Comparison of ENCODE assay signal across 7 cellular contexts in genomic region chr6:2909051-2909606, GRCh38. TPM values are rescaled to one million over a fixed set of nuclear protein-coding genes. Genes with fewer than 3 reads are reported as not detected.
DNase-seq lines count a peak whose midpoint lies in the region; TF ChIP-seq lines count a peak whose summit lies in the region.
"Not testable (repeated sequence)": the region's sequence is repeated elsewhere in the genome, so short reads cannot be mapped to it uniquely, and the experiment has no call there.

No MANE protein-coding gene starts in this region.

- H4K91ac ChIP-seq in trophoblast cell (ENCODE audit: low read depth, low read length) = peak overlapping the region; percentile 70

- H3K4me1 ChIP-seq in Caco-2 (peaks cover 17% of the 10 kb centered on the region), Loucy (ENCODE audit: insufficient read depth, low read length, poor library complexity, severe bottlenecking) (peaks cover 12% of the 10 kb centered on the region), iPS-18a (ENCODE audit: control insufficient read depth, low read depth, low read length) (peaks cover 18% of the 10 kb centered on the region), mesodermal cell (ENCODE audit: control insufficient read depth, insufficient read depth, low read length, poor library complexity, severe bottlenecking) (peaks cover 16% of the 10 kb centered on the region), trophoblast cell (ENCODE audit: control insufficient read depth in 1 of 2, insufficient read depth in 2 of 2, low read length in 2 of 2) (peaks cover 10 to 12% of the 10 kb centered on the region in 2 experiments)

- H3F3A ChIP-seq in Loucy (ENCODE audit: low read depth) = not testable (repeated sequence)

- peak overlapping the region; percentile 22 for H2BK120ac ChIP-seq in trophoblast cell (ENCODE audit: insufficient read depth, low read length, poor library complexity)

- not testable (repeated sequence) for H3K27me3 Mint-ChIP-seq in Caco-2 (ENCODE audit: insufficient read depth, unreplicated experiment); activated naive CD8-positive, alpha-beta T cell

- peak overlapping the region; percentile 34 for H2BK5ac ChIP-seq in trophoblast cell (ENCODE audit: low read depth, low read length, poor library complexity)

- not testable (repeated sequence) for DNase-seq in Caco-2, WERI-Rb-1
- DNase-seq in trophoblast cell = peak; percentile 52 to 74

- not testable (repeated sequence) for H4K8ac ChIP-seq in trophoblast cell (ENCODE audit: low read depth, low read length)

- not testable (repeated sequence) for H3K9me3 ChIP-seq in Caco-2; Loucy (ENCODE audit: insufficient read depth, low read depth, low read length); WERI-Rb-1 (ENCODE audit: severe bottlenecking); iPS-18a (ENCODE audit: control insufficient read depth, low read depth, low read length); mesodermal cell (ENCODE audit: control insufficient read depth, low read length); trophoblast cell (ENCODE audit: insufficient read depth, low read depth, low read length)

- H3K79me2 ChIP-seq in Loucy (ENCODE audit: insufficient read depth, low read length); trophoblast cell (ENCODE audit: control insufficient read depth, insufficient read depth, low read length, poor library complexity): not testable (repeated sequence)

- H3K23ac ChIP-seq in trophoblast cell (ENCODE audit: low read length) = not testable (repeated sequence)

- not testable (repeated sequence) for H2BK12ac ChIP-seq in trophoblast cell (ENCODE audit: low read length)

- not testable (repeated sequence) for H3K36me3 ChIP-seq in Caco-2 (ENCODE audit: control insufficient read depth, insufficient read depth, low read length); Loucy (ENCODE audit: insufficient read depth, low read length); WERI-Rb-1; iPS-18a (ENCODE audit: control insufficient read depth, low read depth, low read length); mesodermal cell (ENCODE audit: control insufficient read depth, insufficient read depth, low read length); trophoblast cell (ENCODE audit: control insufficient read depth in 1 of 2, insufficient read depth in 2 of 2, low read length in 2 of 2)

- not testable (repeated sequence) for H4K12ac ChIP-seq in trophoblast cell (ENCODE audit: low read depth, low read length)

- H3K9ac ChIP-seq in Loucy (ENCODE audit: low read depth, low read length, poor library complexity, severe bottlenecking); trophoblast cell (ENCODE audit: low read length): not testable (repeated sequence)
- H3K9ac ChIP-seq in iPS-18a (ENCODE audit: low read length) = peak overlapping the region; percentile 21

- not testable (repeated sequence) for BruUV-seq in Caco-2 (replicated peaks; lab: Mats Ljungman, UMichigan)

- not testable (repeated sequence) for H3K9me2 ChIP-seq in Loucy (replicated peaks; ENCODE audit: low read depth, low read length)

- TF ChIP-seq CTCF in Caco-2 (IDR thresholded peaks at IDR 0.05; ENCODE audit: insufficient read depth in 1 of 2, low read depth in 1 of 2, low read length in 1 of 2, severe bottlenecking in 1 of 2, unreplicated experiment in 1 of 2); Loucy (conservative IDR thresholded peaks at IDR 0.05; ENCODE audit: low read length); WERI-Rb-1 (IDR thresholded peaks at IDR 0.05; ENCODE audit: low read depth, low read length): not testable (repeated sequence)

- not testable (repeated sequence) for H3K14ac ChIP-seq in trophoblast cell (ENCODE audit: low read length)

- POLR2A ChIA-PET in Caco-2 (lab: Charles Lee) = not testable (repeated sequence)

- H3K4ac ChIP-seq in trophoblast cell (ENCODE audit: low read depth, low read length) = not testable (repeated sequence)

- H3K4me3 Mint-ChIP-seq in Caco-2 (ENCODE audit: unreplicated experiment); activated naive CD8-positive, alpha-beta T cell: not testable (repeated sequence)

- H3K18ac ChIP-seq in trophoblast cell (ENCODE audit: low read length) = not testable (repeated sequence)

- CTCF ChIA-PET in Caco-2 (lab: Charles Lee) = not testable (repeated sequence)

- peak overlapping the region; percentile 77 for H3K27ac Mint-ChIP-seq in Caco-2 (ENCODE audit: unreplicated experiment)
- peak overlapping the region; percentile 64 for H3K27ac Mint-ChIP-seq in activated naive CD8-positive, alpha-beta T cell

- H3K4me3 ChIP-seq in Caco-2 (ENCODE audit: low read depth, low read length); Loucy (ENCODE audit: low read length, poor library complexity, severe bottlenecking); WERI-Rb-1 (ENCODE audit: low read depth, low read length); iPS-18a (ENCODE audit: low read length); mesodermal cell (ENCODE audit: extremely low read depth, insufficient read depth, low read length, poor library complexity, severe bottlenecking); trophoblast cell (ENCODE audit: low read depth, low read length): not testable (repeated sequence)

- H3K4me1 Mint-ChIP-seq in Caco-2 (ENCODE audit: low read depth, unreplicated experiment) = peaks cover 44% of the 10 kb centered on the region
- H3K4me1 Mint-ChIP-seq in activated naive CD8-positive, alpha-beta T cell (ENCODE audit: low read depth) = peaks cover 49% of the 10 kb centered on the region

- 0 out of 2 replicates have a peak overlapping the region, but pooled peaks have one; percentile 8 for H2AFZ ChIP-seq in Loucy (ENCODE audit: low read length)
- H2AFZ ChIP-seq in trophoblast cell (ENCODE audit: insufficient read depth, low read length, poor library complexity) = not testable (repeated sequence)

- not testable (repeated sequence) for H4K20me1 ChIP-seq in Loucy (ENCODE audit: insufficient read depth, low read length, poor library complexity, severe bottlenecking)

- peaks cover 12% of the 10 kb centered on the region for H3K9me3 Mint-ChIP-seq in Caco-2 (ENCODE audit: unreplicated experiment)
- H3K9me3 Mint-ChIP-seq in activated naive CD8-positive, alpha-beta T cell (ENCODE audit: low read depth) = not testable (repeated sequence)

- intact Hi-C loops in Caco-2 (cut with micrococcal nuclease; ENCODE audit: unreplicated experiment) = not testable (repeated sequence)

- not testable (repeated sequence) for H3K27me3 ChIP-seq in Caco-2 (replicated peaks; ENCODE audit: control insufficient read depth, insufficient read depth, low read length); Loucy (ENCODE audit: insufficient read depth, low read length, poor library complexity, severe bottlenecking); WERI-Rb-1 (ENCODE audit: insufficient read depth, low read depth, severe bottlenecking); iPS-18a (ENCODE audit: control insufficient read depth, insufficient read depth, low read length); trophoblast cell (ENCODE audit: insufficient read depth, low read length)

- peak overlapping the region; percentile 35; the same call in 1 of the 2 replicates for H3K27ac ChIP-seq in WERI-Rb-1
- H3K27ac ChIP-seq in iPS-18a (ENCODE audit: low read length) = not testable (repeated sequence)
- H3K27ac ChIP-seq in mesodermal cell (ENCODE audit: low read depth, low read length, severe bottlenecking) = peak overlapping the region; percentile 53
- peak overlapping the region; percentile 74 for H3K27ac ChIP-seq in trophoblast cell (ENCODE audit: low read depth, low read length)

- H3K4me2 ChIP-seq in Loucy (ENCODE audit: low read depth, low read length, poor library complexity, severe bottlenecking); trophoblast cell (ENCODE audit: low read length): not testable (repeated sequence)

- H3K36me3 Mint-ChIP-seq in Caco-2 (ENCODE audit: insufficient read depth, unreplicated experiment); activated naive CD8-positive, alpha-beta T cell: not testable (repeated sequence)

- WGBS in mesodermal cell (ENCODE audit: insufficient coverage in 2 of 2), 2 experiments = 56 to 61% methylated on average over 9 to 11 of the region's 16 CpGs
- no CpG with 5 or more reads among the region's 16 CpGs for WGBS in trophoblast cell (ENCODE audit: extremely low coverage, insufficient coverage, insufficient read length)

- H3K79me1 ChIP-seq in trophoblast cell (ENCODE audit: low read length) = peaks cover 11% of the 10 kb centered on the region

- H2AK5ac ChIP-seq in trophoblast cell (ENCODE audit: low read length) = not testable (repeated sequence)

RNA-seq across cellular contexts. Expression of gene SERPINB9, which starts 6.0 kb away (rescaled TPM):
- 3.1 and 3.5 TPM in 2 replicates for total RNA-seq in Caco-2 (2022)
- 66.1 TPM for polyA plus RNA-seq in mesodermal cell (2013, experiment 1 of 2)
- polyA plus RNA-seq in mesodermal cell (2013, experiment 2 of 2) = 65.9 TPM
- 414 and 460 TPM in 2 replicates for polyA plus RNA-seq in trophoblast cell (2013)
